Comparison of ENCODE assay signal across 7 cellular contexts in the genomic region with DNA sequence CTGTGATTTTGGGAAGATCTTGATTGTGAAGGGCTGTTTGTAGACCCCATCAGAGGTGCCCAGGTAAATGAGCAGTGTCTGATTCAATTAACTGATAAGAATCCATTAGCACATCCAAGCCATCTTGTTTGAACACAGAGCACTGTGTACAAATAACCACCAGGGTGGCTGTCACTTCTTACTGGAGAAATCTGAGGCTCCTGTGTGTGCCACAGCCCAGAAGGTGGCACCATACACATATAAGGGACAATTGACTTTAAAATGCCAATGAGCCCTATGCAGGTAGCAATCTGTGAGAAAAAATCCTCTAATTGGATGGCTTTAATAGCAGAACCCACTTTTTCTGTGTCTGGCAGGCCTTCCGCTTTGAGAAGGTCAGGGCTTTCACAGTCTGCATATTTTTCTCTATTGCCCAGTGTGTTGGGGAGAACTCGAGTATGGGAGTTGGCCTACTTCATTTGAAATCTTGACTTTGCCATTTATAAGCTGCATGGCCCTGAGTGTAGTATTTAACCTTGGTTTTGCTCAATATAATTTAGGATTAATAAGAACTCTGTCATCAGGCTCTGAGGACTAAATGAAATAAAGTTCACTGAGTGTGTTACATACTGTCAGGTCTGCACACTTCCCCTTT.
DNase-seq lines count a peak whose midpoint lies in the region; ATAC-seq and TF ChIP-seq lines count a peak whose summit lies in the region.

No MANE protein-coding gene starts in this region.

- no peaks in the 10 kb centered on the region for H3K36me3 ChIP-seq in mucosa of descending colon (ENCODE audit: low read depth)
- no peaks in the 10 kb centered on the region for H3K36me3 ChIP-seq in prostate gland

- in situ Hi-C loops in GM13977 (cut with MboI; ENCODE audit: low pct_unique_long_range_greater_than_20kb, low sequenced_read_pairs, unreplicated experiment) = no loop called here

- H3K9me3 ChIP-seq in mucosa of descending colon (no peaks in the 10 kb centered on the region), prostate gland (no peaks in the 10 kb centered on the region)

- H3K4me3 ChIP-seq in mucosa of descending colon = no peak overlapping the region
- H3K4me3 ChIP-seq in prostate gland = no peak overlapping the region

- no peak for DNase-seq in GM13977 (ENCODE audit: low spot score)
- DNase-seq in RPMI8226 = peak; percentile 38
- peak in 1 of 3 donors; percentile 38 for DNase-seq in mucosa of descending colon
- DNase-seq in prostate gland (ENCODE audit: low spot score) = no peak
- DNase-seq in T-helper 9 cell = no peak
- DNase-seq in activated naive CD4-positive, alpha-beta T cell (lab: John Stamatoyannopoulos, UW) = no peak

- H3K4me1 ChIP-seq in mucosa of descending colon (ENCODE audit: low read depth) (no peaks in the 10 kb centered on the region), prostate gland (replicated peaks) (no peaks in the 10 kb centered on the region)

- TF ChIP-seq CTCF in GM13977 (IDR thresholded peaks at IDR 0.05; ENCODE audit: extremely low read depth, insufficient read depth, missing control alignments) (peak; percentile 21), mucosa of descending colon (IDR thresholded peaks at IDR 0.05) (no peak), prostate gland (IDR thresholded peaks at IDR 0.05) (peak in 2 of 4 experiments; percentile 13 to 20)

- ATAC-seq in HG03066 (IDR thresholded peaks at IDR 0.05; ENCODE audit: low read depth, unreplicated experiment) = peak; percentile 56
- ATAC-seq in mucosa of descending colon = peak; percentile 46

- no peak overlapping the region for H3K27ac ChIP-seq in prostate gland

- no peaks in the 10 kb centered on the region for H3K27me3 ChIP-seq in prostate gland (replicated peaks; ENCODE audit: insufficient read depth)

- no peak for TF ChIP-seq POLR2A in prostate gland (IDR thresholded peaks at IDR 0.05)

- intact Hi-C loops in mucosa of descending colon (cut with DNase I, micrococcal nuclease) = no loop called here
- intact Hi-C loops in prostate gland (cut with DNase I) = no loop called here

- WGBS in prostate gland = 74% methylated on average over 2 of the region's 2 CpGs
